In genomic region chr12:57031228-57031670, GRCh38 we compare ENCODE assay signal across 8 cellular contexts. TPM values are rescaled to one million over a fixed set of nuclear protein-coding genes. Genes with fewer than 3 reads are reported as not detected.
DNase-seq lines count a peak whose midpoint lies in the region; ATAC-seq and TF ChIP-seq lines count a peak whose summit lies in the region.

No MANE protein-coding gene starts in this region.

- H3K27ac Mint-ChIP-seq in activated CD4-positive, alpha-beta T cell treated with anti-CD3 and anti-CD28 coated beads, Interleukin-2, amount 10 ng/mL, durations not matched to agents 24 days and 14 days, result peak overlapping the region; percentile 31
- H3K27ac Mint-ChIP-seq in T-helper 17 cell, result peak overlapping the region; percentile 73

- intact Hi-C loops in activated CD4-positive, alpha-beta T cell treated with anti-CD3 and anti-CD28 coated beads, Interleukin-2, amount 10 ng/mL, durations not matched to agents 24 days and 14 days (cut with micrococcal nuclease), result loop anchor here (2.0 kb wide), 1 partner anchor 16 kb away; no protein-coding TSS in a partner anchor
- intact Hi-C loops in transverse colon (cut with DNase I; ENCODE audit: low total_unique reads) (no loop called here), psoas muscle (cut with DNase I) (no loop called here)

- H3K27me3 Mint-ChIP-seq in activated CD4-positive, alpha-beta T cell treated with anti-CD3 and anti-CD28 coated beads, Interleukin-2, amount 10 ng/mL, durations not matched to agents 24 days and 14 days, result no peaks in the 10 kb centered on the region
- H3K27me3 Mint-ChIP-seq in T-helper 17 cell, result peaks cover 10% of the 10 kb centered on the region

- no peaks in the 10 kb centered on the region for H3K9me3 ChIP-seq in T-helper 17 cell (ENCODE audit: control insufficient read depth, low read length, poor library complexity, severe bottlenecking)
- H3K9me3 ChIP-seq in trophoblast cell (ENCODE audit: insufficient read depth, low read depth, low read length), result no peaks in the 10 kb centered on the region
- H3K9me3 ChIP-seq in transverse colon, result no peaks in the 10 kb centered on the region
- H3K9me3 ChIP-seq in psoas muscle, result no peaks in the 10 kb centered on the region

- H3K36me3 Mint-ChIP-seq in activated CD4-positive, alpha-beta T cell treated with anti-CD3 and anti-CD28 coated beads, Interleukin-2, amount 10 ng/mL, durations not matched to agents 24 days and 14 days (ENCODE audit: low read depth), result no peaks in the 10 kb centered on the region
- H3K36me3 Mint-ChIP-seq in T-helper 17 cell (ENCODE audit: low read depth), result peaks cover 3% of the 10 kb centered on the region

- H2AFZ ChIP-seq in trophoblast cell (ENCODE audit: insufficient read depth, low read length, poor library complexity), result no peak overlapping the region

- no peak overlapping the region for H2AK5ac ChIP-seq in trophoblast cell (ENCODE audit: low read length)

- no peaks in the 10 kb centered on the region for H3K36me3 ChIP-seq in trophoblast cell (ENCODE audit: control insufficient read depth in 1 of 2, insufficient read depth in 2 of 2, low read length in 2 of 2)
- H3K36me3 ChIP-seq in transverse colon, result peaks cover 0 to 6% (median 0%) of the 10 kb centered on the region in 4 donors
- no peaks in the 10 kb centered on the region for H3K36me3 ChIP-seq in psoas muscle (ENCODE audit: insufficient read depth in 1 of 2, low read depth in 1 of 2)

- H3K4ac ChIP-seq in trophoblast cell (ENCODE audit: low read depth, low read length), result no peak overlapping the region

- H3K4me3 ChIP-seq in NB4 (ENCODE audit: low read depth, low read length), result no peak overlapping the region
- H3K4me3 ChIP-seq in trophoblast cell (ENCODE audit: low read depth, low read length), result no peak overlapping the region
- H3K4me3 ChIP-seq in transverse colon, result no peak overlapping the region
- no peak overlapping the region for H3K4me3 ChIP-seq in psoas muscle

- no peak overlapping the region for H3K14ac ChIP-seq in trophoblast cell (ENCODE audit: low read length)

- no peak overlapping the region for H2BK120ac ChIP-seq in trophoblast cell (ENCODE audit: insufficient read depth, low read length, poor library complexity)

- no peaks in the 10 kb centered on the region for H3K9me3 Mint-ChIP-seq in activated CD4-positive, alpha-beta T cell treated with anti-CD3 and anti-CD28 coated beads, Interleukin-2, amount 10 ng/mL, durations not matched to agents 24 days and 14 days

- no peak overlapping the region for H3K9ac ChIP-seq in trophoblast cell (ENCODE audit: low read length)

- peaks cover 1% of the 10 kb centered on the region for H3K79me1 ChIP-seq in trophoblast cell (ENCODE audit: low read length)

- TF ChIP-seq EP300 in transverse colon (IDR thresholded peaks at IDR 0.05; ENCODE audit: low read depth), result no peak

- peaks cover 29% of the 10 kb centered on the region for H3K4me1 Mint-ChIP-seq in activated CD4-positive, alpha-beta T cell treated with anti-CD3 and anti-CD28 coated beads, Interleukin-2, amount 10 ng/mL, durations not matched to agents 24 days and 14 days
- H3K4me1 Mint-ChIP-seq in T-helper 17 cell, result peaks cover 31% of the 10 kb centered on the region

- peak; percentile 54 for ATAC-seq in T-helper 17 cell
- no peak for ATAC-seq in psoas muscle
- no peak for ATAC-seq in HG03571 (IDR thresholded peaks at IDR 0.05; ENCODE audit: unreplicated experiment)

- TF ChIP-seq CTCF in NB4 (IDR thresholded peaks at IDR 0.05; ENCODE audit: low read depth, low read length), result no peak
- no peak for TF ChIP-seq CTCF in transverse colon (IDR thresholded peaks at IDR 0.05)
- no peak for TF ChIP-seq CTCF in psoas muscle (IDR thresholded peaks at IDR 0.05)

- no peak overlapping the region for H4K12ac ChIP-seq in trophoblast cell (ENCODE audit: low read depth, low read length)

- peak; percentile 74 for DNase-seq in activated CD4-positive, alpha-beta T cell treated with anti-CD3 and anti-CD28 coated beads, Interleukin-2, amount 10 ng/mL, durations not matched to agents 24 days and 14 days
- no peak for DNase-seq in activated CD4-positive, alpha-beta T cell treated with anti-CD3 and anti-CD28 coated beads, Interleukin-2, amount 50 U/mL, for 1 hour
- DNase-seq in NB4 (ENCODE audit: low read depth) (peak; percentile 61), T-helper 17 cell (no peak), trophoblast cell (no peak), transverse colon (no peak), psoas muscle (no peak)

- in situ Hi-C loops in transverse colon (cut with MboI; ENCODE audit: low pct_ligation_motif_present in 1 of 4, low pct_unique_long_range_greater_than_20kb in 1 of 4, low sequenced_read_pairs in 3 of 4), result no loop called here

- H3K79me2 ChIP-seq in trophoblast cell (ENCODE audit: control insufficient read depth, insufficient read depth, low read length, poor library complexity), result no peaks in the 10 kb centered on the region

- H4K8ac ChIP-seq in trophoblast cell (ENCODE audit: low read depth, low read length), result no peak overlapping the region

- no peak overlapping the region for H3K23ac ChIP-seq in trophoblast cell (ENCODE audit: low read length)

- no peak overlapping the region for H3K4me2 ChIP-seq in trophoblast cell (ENCODE audit: low read length)

- H3K4me3 Mint-ChIP-seq in activated CD4-positive, alpha-beta T cell treated with anti-CD3 and anti-CD28 coated beads, Interleukin-2, amount 10 ng/mL, durations not matched to agents 24 days and 14 days, result peak overlapping the region; percentile 0
- no peak overlapping the region for H3K4me3 Mint-ChIP-seq in T-helper 17 cell

- H2BK12ac ChIP-seq in trophoblast cell (ENCODE audit: low read length), result no peak overlapping the region

- H2BK5ac ChIP-seq in trophoblast cell (ENCODE audit: low read depth, low read length, poor library complexity), result no peak overlapping the region

- WGBS in trophoblast cell (ENCODE audit: extremely low coverage, insufficient coverage, insufficient read length), result no CpG with 5 or more reads among the region's 2 CpGs
- 17 to 24% methylated on average over 2 of the region's 2 CpGs for WGBS in transverse colon (ENCODE audit: low coverage in 1 of 2), 2 donors
- WGBS in psoas muscle, 3 donors, result 39 to 50% (median 48%) methylated on average over 2 of the region's 2 CpGs

- TF ChIP-seq POLR2A in NB4 (IDR thresholded peaks at IDR 0.05; ENCODE audit: extremely low read depth, insufficient read length) (no peak), transverse colon (IDR thresholded peaks at IDR 0.05) (no peak)

- no peak overlapping the region for H3K18ac ChIP-seq in trophoblast cell (ENCODE audit: low read length)

- H3K4me1 ChIP-seq in trophoblast cell (ENCODE audit: control insufficient read depth in 1 of 2, insufficient read depth in 2 of 2, low read length in 2 of 2), result peaks cover 0 to 3% of the 10 kb centered on the region in 2 experiments
- H3K4me1 ChIP-seq in transverse colon, result peaks cover 0 to 13% (median 0%) of the 10 kb centered on the region in 4 donors
- H3K4me1 ChIP-seq in psoas muscle, result no peaks in the 10 kb centered on the region

- peak overlapping the region; percentile 48 for H4K91ac ChIP-seq in trophoblast cell (ENCODE audit: low read depth, low read length)

- no peak overlapping the region for H3K27ac ChIP-seq in trophoblast cell (ENCODE audit: low read depth, low read length)
- no peak overlapping the region for H3K27ac ChIP-seq in transverse colon
- no peak overlapping the region for H3K27ac ChIP-seq in psoas muscle

- H3K27me3 ChIP-seq in trophoblast cell (ENCODE audit: insufficient read depth, low read length) (no peaks in the 10 kb centered on the region), transverse colon (no peaks in the 10 kb centered on the region), psoas muscle (ENCODE audit: insufficient read depth in 3 of 3, low read length in 2 of 3) (peaks cover 0 to 4% (median 0%) of the 10 kb centered on the region in 3 donors)

RNA-seq across cellular contexts. Expression of gene TAC3, which starts 14.9 kb away (rescaled TPM):
- 0.57 TPM in 1 of 2 replicates, not detected in the other for total RNA-seq in activated CD4-positive, alpha-beta T cell treated with anti-CD3 and anti-CD28 coated beads, Interleukin-2, amount 10 ng/mL, durations not matched to agents 24 days and 14 days
- not detected for total RNA-seq in T-helper 17 cell
- 34.7 and 36.7 TPM in 2 replicates for polyA plus RNA-seq in trophoblast cell (2013)
- total RNA-seq in transverse colon, result 10 to 100 TPM in 1 of 4 donors, 1 to 10 TPM in 2, not detected in 1; 2.5 to 47.1 (median 9.2) TPM
- not detected for total RNA-seq in psoas muscle
- polyA plus RNA-seq in psoas muscle, result under 1 TPM in 1 of 3 donors, not detected in 2; 0.09 TPM

RNA-seq across cellular contexts. Expression of gene MYO1A, which starts 18.7 kb away (rescaled TPM):
- 1.7 TPM in 2 replicates for total RNA-seq in activated CD4-positive, alpha-beta T cell treated with anti-CD3 and anti-CD28 coated beads, Interleukin-2, amount 10 ng/mL, durations not matched to agents 24 days and 14 days
- under 1 TPM in 1 of 2 donors, not detected in 1; 0.70 TPM for total RNA-seq in T-helper 17 cell
- polyA plus RNA-seq in trophoblast cell (2013), result 0.04 TPM in 1 of 2 replicates, not detected in the other
- total RNA-seq in transverse colon, result 100 to 1,000 TPM; 118 to 234 (median 184) TPM
- total RNA-seq in psoas muscle, result 1 to 10 TPM in 1 of 4 donors, under 1 TPM in 2, not detected in 1; 0.10 to 1.3 (median 0.20) TPM
- polyA plus RNA-seq in psoas muscle, result under 1 TPM; 0.04 to 0.91 (median 0.18) TPM

RNA-seq across cellular contexts. Expression of gene ZBTB39, which starts 24.9 kb away (rescaled TPM):
- total RNA-seq in activated CD4-positive, alpha-beta T cell treated with anti-CD3 and anti-CD28 coated beads, Interleukin-2, amount 10 ng/mL, durations not matched to agents 24 days and 14 days, result 11.0 TPM in 2 replicates
- 10 to 100 TPM in 1 of 2 donors, 1 to 10 TPM in 1; 7.0 to 10.8 TPM for total RNA-seq in T-helper 17 cell
- polyA plus RNA-seq in trophoblast cell (2013), result 6.9 and 7.1 TPM in 2 replicates
- total RNA-seq in transverse colon, result 1 to 10 TPM; 3.4 to 8.0 (median 4.8) TPM
- total RNA-seq in psoas muscle, result 1 to 10 TPM; 3.2 to 5.2 (median 3.6) TPM
- polyA plus RNA-seq in psoas muscle, result 1 to 10 TPM; 1.2 to 3.1 (median 1.4) TPM

RNA-seq across cellular contexts. Expression of gene NEMP1, which starts 47.3 kb away (rescaled TPM):
- 77.0 and 80.6 TPM in 2 replicates for total RNA-seq in activated CD4-positive, alpha-beta T cell treated with anti-CD3 and anti-CD28 coated beads, Interleukin-2, amount 10 ng/mL, durations not matched to agents 24 days and 14 days
- total RNA-seq in T-helper 17 cell (10 to 100 TPM; 12.2 to 14.1 TPM), transverse colon (10 to 100 TPM in 1 of 4 donors, 1 to 10 TPM in 3; 4.0 to 66.7 (median 5.2) TPM), psoas muscle (1 to 10 TPM; 1.5 to 3.2 (median 2.1) TPM)
- polyA plus RNA-seq in trophoblast cell (2013), result 11.6 and 12.1 TPM in 2 replicates
- 1 to 10 TPM; 1.3 to 3.0 (median 2.7) TPM for polyA plus RNA-seq in psoas muscle

RNA-seq across cellular contexts. Expression of gene NAB2, which starts 57.7 kb away (rescaled TPM):
- total RNA-seq in activated CD4-positive, alpha-beta T cell treated with anti-CD3 and anti-CD28 coated beads, Interleukin-2, amount 10 ng/mL, durations not matched to agents 24 days and 14 days, result 70.5 and 76.7 TPM in 2 replicates
- total RNA-seq in T-helper 17 cell, result 1 to 10 TPM; 4.0 to 5.0 TPM
- polyA plus RNA-seq in trophoblast cell (2013), result 26.6 and 26.8 TPM in 2 replicates
- 1 to 10 TPM; 2.6 to 9.1 (median 4.7) TPM for total RNA-seq in transverse colon
- 10 to 100 TPM in 2 of 4 donors, 1 to 10 TPM in 2; 7.1 to 28.4 (median 10.8) TPM for total RNA-seq in psoas muscle
- polyA plus RNA-seq in psoas muscle, result 100 to 1,000 TPM in 1 of 3 donors, 1 to 10 TPM in 2; 5.6 to 114 (median 8.2) TPM

Comparison
In these comparisons a context has a peak if more than half of its experiments do, and no peak if none do; other contexts are left out.
1. DNase-seq: peak in activated CD4-positive, alpha-beta T cell treated with anti-CD3 and anti-CD28 coated beads, Interleukin-2, amount 10 ng/mL, durations not matched to agents 24 days and 14 days (single experiment) and NB4 (single experiment); none in activated CD4-positive, alpha-beta T cell treated with anti-CD3 and anti-CD28 coated beads, Interleukin-2, amount 50 U/mL, for 1 hour (single experiment), T-helper 17 cell (0 of 3), trophoblast cell (0 of 2), transverse colon (single experiment) and psoas muscle (0 of 2).
2. RNA of gene MYO1A, which starts 18.7 kb away (total RNA-seq): 118 to 234 TPM in transverse colon; 1.7 TPM in activated CD4-positive, alpha-beta T cell treated with anti-CD3 and anti-CD28 coated beads, Interleukin-2, amount 10 ng/mL, durations not matched to agents 24 days and 14 days, 0.70 TPM in T-helper 17 cell and 0.10 to 1.3 TPM in psoas muscle; every median in the first group is over 10 times any median in the second.